Comparison of ENCODE assay signal across 8 cellular contexts in genomic region chr5:472656-473343, GRCh38. TPM values are rescaled to one million over a fixed set of nuclear protein-coding genes. Genes with fewer than 3 reads are reported as not detected.
DNase-seq lines count a peak whose midpoint lies in the region; ATAC-seq and TF ChIP-seq lines count a peak whose summit lies in the region.

No MANE protein-coding gene starts in this region.

- POLR2A ChIA-PET in Panc1 (lab: Charles Lee): no interaction called here
- POLR2A ChIA-PET in naive thymus-derived CD4-positive, alpha-beta T cell (lab: Charles Lee): interaction anchor here (1.0 to 2.7 kb wide), 4 partner anchors 9 to 139 kb away, joined by 5 to 13 read pairs (median 6); partner anchors contain the start of genes CEP72 and EXOC3

- H3K27ac Mint-ChIP-seq in IgD-negative memory B cell: no peak overlapping the region
- H3K27ac Mint-ChIP-seq in naive thymus-derived CD4-positive, alpha-beta T cell: peak overlapping the region in 6 of 9 donors; percentile 15 to 89 (median 84)
- H3K27ac Mint-ChIP-seq in stimulated activated effector memory CD8-positive, alpha-beta T cell treated with anti-CD3 and anti-CD28 coated beads, Interleukin-12 subunit alpha, Interleukin-12 subunit beta, amount 100 ng/mL, for 72 hours: peak overlapping the region; percentile 85

- no peaks in the 10 kb centered on the region for H3K27me3 ChIP-seq in Panc1 (ENCODE audit: control insufficient read depth, insufficient read depth, low read length)
- H3K27me3 ChIP-seq in naive thymus-derived CD4-positive, alpha-beta T cell (ENCODE audit: control insufficient read depth in 2 of 2, insufficient read depth in 2 of 2, low read length in 2 of 2): peaks cover 0 to 3% of the 10 kb centered on the region in 2 donors

- peaks cover 16% of the 10 kb centered on the region for H3K4me1 ChIP-seq in Panc1 (ENCODE audit: control insufficient read depth, insufficient read depth, low read length)
- peaks cover 14 to 18% of the 10 kb centered on the region in 2 donors for H3K4me1 ChIP-seq in naive thymus-derived CD4-positive, alpha-beta T cell (ENCODE audit: control insufficient read depth in 2 of 2, insufficient read depth in 2 of 2, low read length in 2 of 2)

- CTCF ChIA-PET in Panc1 (lab: Charles Lee): no interaction called here
- CTCF ChIA-PET in naive thymus-derived CD4-positive, alpha-beta T cell (lab: Charles Lee): interaction anchor here (0.9 to 1.4 kb wide), 2 partner anchors 27 to 285 kb away, joined by 3 to 7 read pairs; no protein-coding TSS in a partner anchor

- H3K4me3 Mint-ChIP-seq in IgD-negative memory B cell: peak overlapping the region; percentile 72 to 89 (median 82)
- peak overlapping the region; percentile 80 to 91 (median 84) for H3K4me3 Mint-ChIP-seq in naive thymus-derived CD4-positive, alpha-beta T cell
- peak overlapping the region; percentile 93 for H3K4me3 Mint-ChIP-seq in stimulated activated effector memory CD8-positive, alpha-beta T cell treated with anti-CD3 and anti-CD28 coated beads, Interleukin-12 subunit alpha, Interleukin-12 subunit beta, amount 100 ng/mL, for 72 hours

- BruUV-seq in Panc1 (replicated peaks; lab: Mats Ljungman, UMichigan): no TSS peak

- DNase-seq in DMS153 treated with DMSO at 0.1 percent for 48 hours (lab: John Stamatoyannopoulos, UW; ENCODE audit: unreplicated experiment) (peak; percentile 83), Panc1 (ENCODE audit: low read depth, low spot score) (no peak), activated T-helper 1 cell treated with Interleukin-2 at 50 U/mL for 16 hours (ENCODE audit: low read depth) (peak; percentile 87), fibroblast of gingiva (ENCODE audit: low read depth) (peak; percentile 76)
- DNase-seq in naive thymus-derived CD4-positive, alpha-beta T cell: peak; percentile 82 to 97 (median 90)
- DNase-seq in stimulated activated effector memory CD8-positive, alpha-beta T cell treated with anti-CD3 and anti-CD28 coated beads, Interleukin-12 subunit alpha, Interleukin-12 subunit beta, amount 100 ng/mL, for 72 hours (ENCODE audit: low spot score in 2 of 2): peak; percentile 91 to 94

- intact Hi-C loops in Panc1 (cut with micrococcal nuclease; ENCODE audit: unreplicated experiment): loop anchor here (10.0 kb wide), 1 partner anchor 142 kb away; the partner anchor contains the start of gene CEP72
- intact Hi-C loops in naive thymus-derived CD4-positive, alpha-beta T cell (cut with micrococcal nuclease): loop anchor here (1.0 to 5.0 kb wide), 8 partner anchors 8 to 915 kb away; partner anchors contain the start of genes CEP72 (in 2 of the 2), EXOC3 (in 1 of the 2), PDCD6 (in 1 of the 2) and ZDHHC11B (in 1 of the 2)

- peak overlapping the region; percentile 83 for H3K27ac ChIP-seq in Panc1 (ENCODE audit: low read length)
- H3K27ac ChIP-seq in naive thymus-derived CD4-positive, alpha-beta T cell (ENCODE audit: low read depth, low read length): peak overlapping the region; percentile 95

- peaks cover 16 to 18% (median 16%) of the 10 kb centered on the region in 3 donors for H3K4me1 Mint-ChIP-seq in IgD-negative memory B cell
- peaks cover 13 to 22% (median 19%) of the 10 kb centered on the region in 7 donors for H3K4me1 Mint-ChIP-seq in naive thymus-derived CD4-positive, alpha-beta T cell
- peaks cover 33% of the 10 kb centered on the region for H3K4me1 Mint-ChIP-seq in stimulated activated effector memory CD8-positive, alpha-beta T cell treated with anti-CD3 and anti-CD28 coated beads, Interleukin-12 subunit alpha, Interleukin-12 subunit beta, amount 100 ng/mL, for 72 hours

- H3K36me3 ChIP-seq in Panc1 (ENCODE audit: control insufficient read depth, insufficient read depth, low read length): peaks cover 3% of the 10 kb centered on the region
- peaks cover 0 to 10% (median 0%) of the 10 kb centered on the region in 3 experiments for H3K36me3 ChIP-seq in naive thymus-derived CD4-positive, alpha-beta T cell (ENCODE audit: control insufficient read depth in 2 of 3, insufficient read depth in 3 of 3, low read length in 3 of 3)

- no peak for TF ChIP-seq CTCF in Panc1 (IDR thresholded peaks at IDR 0.05)

- H3K27me3 Mint-ChIP-seq in IgD-negative memory B cell: peaks cover 14% of the 10 kb centered on the region
- peaks cover 0 to 9% (median 8%) of the 10 kb centered on the region in 5 donors for H3K27me3 Mint-ChIP-seq in naive thymus-derived CD4-positive, alpha-beta T cell

- H3K9me3 ChIP-seq in Panc1 (ENCODE audit: control insufficient read depth, insufficient read depth, low read depth, low read length): no peaks in the 10 kb centered on the region
- H3K9me3 ChIP-seq in naive thymus-derived CD4-positive, alpha-beta T cell (ENCODE audit: control insufficient read depth in 2 of 3, low read length in 3 of 3): no peaks in the 10 kb centered on the region

- in situ Hi-C loops in Panc1 (cut with HindIII; ENCODE audit: low pct_unique_long_range_greater_than_20kb, low sequenced_read_pairs): no loop called here

- ATAC-seq in GM21529 (IDR thresholded peaks at IDR 0.05; ENCODE audit: unreplicated experiment) (peak; percentile 63), Panc1 (peak; percentile 78)
- ATAC-seq in naive thymus-derived CD4-positive, alpha-beta T cell: peak; percentile 89
- ATAC-seq in stimulated activated effector memory CD8-positive, alpha-beta T cell treated with anti-CD3 and anti-CD28 coated beads, Interleukin-12 subunit alpha, Interleukin-12 subunit beta, amount 100 ng/mL, for 72 hours: peak; percentile 87

- H3K9me3 Mint-ChIP-seq in IgD-negative memory B cell: no peaks in the 10 kb centered on the region
- H3K9me3 Mint-ChIP-seq in naive thymus-derived CD4-positive, alpha-beta T cell: no peaks in the 10 kb centered on the region
- H3K9me3 Mint-ChIP-seq in stimulated activated effector memory CD8-positive, alpha-beta T cell treated with anti-CD3 and anti-CD28 coated beads, Interleukin-12 subunit alpha, Interleukin-12 subunit beta, amount 100 ng/mL, for 72 hours: no peaks in the 10 kb centered on the region

- no peaks in the 10 kb centered on the region for H3K36me3 Mint-ChIP-seq in IgD-negative memory B cell
- peaks cover 0 to 5% (median 3%) of the 10 kb centered on the region in 5 donors for H3K36me3 Mint-ChIP-seq in naive thymus-derived CD4-positive, alpha-beta T cell
- H3K36me3 Mint-ChIP-seq in stimulated activated effector memory CD8-positive, alpha-beta T cell treated with anti-CD3 and anti-CD28 coated beads, Interleukin-12 subunit alpha, Interleukin-12 subunit beta, amount 100 ng/mL, for 72 hours: peaks cover 47% of the 10 kb centered on the region

- H3K4me3 ChIP-seq in Panc1 (ENCODE audit: low read depth in 2 of 2, low read length in 2 of 2): peak overlapping the region; percentile 75 to 85
- H3K4me3 ChIP-seq in naive thymus-derived CD4-positive, alpha-beta T cell (ENCODE audit: low read length): peak overlapping the region; percentile 82

RNA-seq across cellular contexts. Expression of gene EXOC3, which starts 29.8 kb away (rescaled TPM):
- polyA plus RNA-seq in IgD-negative memory B cell: 25.8 TPM
- 55.0 TPM for total RNA-seq in Panc1 (2021; ENCODE audit: unreplicated experiment)
- 63.2 TPM for polyA plus RNA-seq in Panc1 (2012; ENCODE audit: insufficient read length)
- total RNA-seq in naive thymus-derived CD4-positive, alpha-beta T cell: 100 to 1,000 TPM in 1 of 5 experiments, 10 to 100 TPM in 4; 79.1 to 105 (median 89.8) TPM
- 10 to 100 TPM; 44.3 to 47.5 TPM for polyA plus RNA-seq in naive thymus-derived CD4-positive, alpha-beta T cell

RNA-seq across cellular contexts. Expression of gene SLC9A3, which starts 51.4 kb away (rescaled TPM):
- 1.2 TPM for polyA plus RNA-seq in IgD-negative memory B cell
- 2.0 TPM for total RNA-seq in Panc1 (2021; ENCODE audit: unreplicated experiment)
- 2.4 TPM for polyA plus RNA-seq in Panc1 (2012; ENCODE audit: insufficient read length)
- 1 to 10 TPM; 1.5 to 3.4 (median 2.4) TPM for total RNA-seq in naive thymus-derived CD4-positive, alpha-beta T cell
- polyA plus RNA-seq in naive thymus-derived CD4-positive, alpha-beta T cell: 1 to 10 TPM; 3.4 to 5.5 TPM

Comparison
In these comparisons a context has a peak if more than half of its experiments do, and no peak if none do; other contexts are left out.
1. H3K27ac Mint-ChIP-seq: peak in naive thymus-derived CD4-positive, alpha-beta T cell (6 of 9) and stimulated activated effector memory CD8-positive, alpha-beta T cell treated with anti-CD3 and anti-CD28 coated beads, Interleukin-12 subunit alpha, Interleukin-12 subunit beta, amount 100 ng/mL, for 72 hours (single experiment); none in IgD-negative memory B cell (0 of 3).
2. Peak in every context shown above with its lines, with median percentiles within 50 percentile points of each other: ATAC-seq and H3K4me3 Mint-ChIP-seq.